ENCODE assay signal across 2 cellular contexts in genomic region chr17:32820440-32820839, GRCh38.
TF ChIP-seq lines count a peak whose summit lies in the region.

No MANE protein-coding gene starts in this region.

TF ChIP-seq in HepG2, 621 proteins besides CTCF, POLR2A, EP300 and RAD21:
- TF ChIP-seq SIX1 (CRISPR knock-in tag; IDR thresholded peaks at IDR 0.05; ENCODE audit: borderline replicate concordance) (no peak), SAFB2 (CRISPR knock-in tag; IDR thresholded peaks at IDR 0.05; ENCODE audit: borderline replicate concordance, low read depth) (no peak), SIN3B (IDR thresholded peaks at IDR 0.05; ENCODE audit: low read length) (no peak), CREB1 (IDR thresholded peaks at IDR 0.05) (0 out of 2 replicates have a peak, but pooled peaks have one; percentile 11), CREB1 (CRISPR knock-in tag; IDR thresholded peaks at IDR 0.05) (no peak), ZNF772 (CRISPR knock-in tag; IDR thresholded peaks at IDR 0.05) (no peak), NBN (conservative IDR thresholded peaks at IDR 0.05) (no peak), TARDBP (CRISPR knock-in tag; IDR thresholded peaks at IDR 0.05) (no peak)
TF ChIP-seq in HepG2: peak in this region for 1.

TF ChIP-seq in K562, 482 proteins besides CTCF, POLR2A, EP300 and RAD21:
- TF ChIP-seq PKNOX1 (IDR thresholded peaks at IDR 0.05) = 0 out of 2 replicates have a peak, but pooled peaks have one; percentile 35
- TF ChIP-seq SRF (CRISPR knock-in tag; IDR thresholded peaks at IDR 0.05) = peak in 1 of 2 experiments; percentile 88; a peak in 2 of 4 replicates
- TF ChIP-seq MEIS2 (IDR thresholded peaks at IDR 0.05; ENCODE audit: partially characterized antibody) = peak; percentile 61
- no peak for TF ChIP-seq KAT8 (IDR thresholded peaks at IDR 0.05; ENCODE audit: low read depth)
- no peak for TF ChIP-seq MAZ (CRISPR knock-in tag; conservative IDR thresholded peaks at IDR 0.05 in 1 of 2, IDR thresholded peaks at IDR 0.05 in 1 of 2)
